In the genomic region with DNA sequence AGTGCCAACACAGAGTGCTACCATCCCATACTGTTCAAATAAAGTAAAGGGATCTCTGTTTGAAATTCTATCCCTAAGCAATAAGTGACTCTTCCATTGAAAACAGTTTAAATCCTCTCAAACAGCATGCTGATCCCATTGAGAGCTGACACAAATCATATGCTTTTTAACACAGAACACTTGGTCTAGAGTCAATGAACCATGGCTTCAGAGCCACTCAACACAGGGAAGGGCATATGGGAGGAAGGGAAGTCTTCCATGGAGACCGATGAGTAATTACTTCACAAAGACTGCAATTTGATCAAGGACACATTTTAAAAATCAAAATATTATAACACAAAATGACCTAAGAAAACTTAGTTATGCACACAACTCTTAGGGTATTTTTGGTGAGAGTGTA, we compare ENCODE assay signal across 18 cellular contexts.
DNase-seq lines count a peak whose midpoint lies in the region; TF ChIP-seq lines count a peak whose summit lies in the region.
"Had no signal": no experiment of that assay in that cellular context is flagged by ENCODE, and none has a peak within 500 bp of the region (broad histone marks: within the 10 kb centered on the region; RNA-seq: fewer than 3 reads in every experiment).

No MANE protein-coding gene starts in this region.

- no peaks in the 10 kb centered on the region for H3K36me3 ChIP-seq in uterus
- H3K36me3 ChIP-seq: heart right ventricle, neutrophil had no signal

- TF ChIP-seq CTCF in epithelial cell of proximal tubule (conservative IDR thresholded peaks at IDR 0.05; ENCODE audit: low read depth, low read length), result no peak
- no peak for TF ChIP-seq CTCF in uterus (IDR thresholded peaks at IDR 0.05)

- intact Hi-C loops in uterus (cut with DNase I; ENCODE audit: low total_unique reads), result no loop called here

- H3K27ac ChIP-seq in uterus, result no peak overlapping the region
- H3K27ac ChIP-seq: heart right ventricle, neutrophil, PC-9 had no signal

- peak; percentile 89 for DNase-seq in DMS53 (lab: John Stamatoyannopoulos, UW)
- DNase-seq in NCI-H146 treated with DMSO at 0.1 percent for 48 hours (lab: John Stamatoyannopoulos, UW; ENCODE audit: unreplicated experiment), result peak; percentile 47
- DNase-seq in NCI-H510A (lab: John Stamatoyannopoulos, UW), result peak; percentile 29
- DNase-seq in epithelial cell of proximal tubule (ENCODE audit: low read depth), result peak; percentile 20
- DNase-seq in T-helper 9 cell, result no peak
- no peak for DNase-seq in NCI-H226
- DNase-seq in NCI-H526 treated with DMSO at 0.1 percent for 48 hours (lab: John Stamatoyannopoulos, UW), result no peak
- DNase-seq in uterus, result no peak
- DNase-seq: activated B cell treated with CpG ODN at 0.5 μM for 24 hours; activated T-cell treated with anti-CD3 and anti-CD28 coated beads, Interleukin-2, amount 50 U/mL, for 48 hours; effector memory CD8-positive, alpha-beta T cell; heart right ventricle; NCI-H2227 treated with DMSO at 0.1 percent for 48 hours; PC-9; substantia nigra; T-helper 2 cell had no signal

- H3K4me3 ChIP-seq in epithelial cell of proximal tubule (ENCODE audit: low read depth, low read length) (no peak overlapping the region), uterus (no peak overlapping the region)
- H3K4me3 ChIP-seq: heart right ventricle, lung, PC-9 had no signal

- no peak for TF ChIP-seq POLR2A in uterus (IDR thresholded peaks at IDR 0.05)

- H3K9me3 ChIP-seq in uterus, result no peaks in the 10 kb centered on the region
- H3K9me3 ChIP-seq: neutrophil had no signal

- H3K27me3 ChIP-seq in uterus, result no peaks in the 10 kb centered on the region
- H3K27me3 ChIP-seq: heart right ventricle, neutrophil had no signal

- no peaks in the 10 kb centered on the region for H3K4me1 ChIP-seq in uterus

Comparison
In these comparisons a context has a peak if more than half of its experiments do, and no peak if none do; other contexts are left out.
1. DNase-seq: peak in DMS53 (single experiment), NCI-H146 treated with DMSO at 0.1 percent for 48 hours (single experiment), NCI-H510A (single experiment) and epithelial cell of proximal tubule (single experiment); none in T-helper 9 cell (single experiment), NCI-H226 (single experiment), NCI-H526 treated with DMSO at 0.1 percent for 48 hours (single experiment) and uterus (0 of 2).